23 cellular contexts compared by ENCODE assay signal in the genomic region with DNA sequence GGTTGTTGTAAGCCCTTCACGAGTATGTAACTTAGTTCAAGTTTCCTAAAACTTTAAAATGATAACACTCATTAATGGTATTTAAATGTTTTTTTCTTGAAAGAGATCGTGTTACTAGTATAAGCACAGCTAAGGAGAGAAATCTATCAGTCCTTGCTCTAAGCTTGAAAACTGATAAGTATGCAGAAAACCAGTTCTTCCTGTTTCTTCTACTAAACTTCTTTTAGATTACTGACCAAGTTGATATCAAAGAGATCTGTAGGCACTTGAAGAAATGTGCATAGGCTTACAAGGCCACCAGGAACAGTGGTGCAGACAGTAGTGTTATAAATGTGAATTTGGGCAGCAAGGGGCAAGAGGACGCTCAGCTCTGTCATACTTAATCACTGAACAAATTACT. TPM values are rescaled to one million over a fixed set of nuclear protein-coding genes. Genes with fewer than 3 reads are reported as not detected.
DNase-seq lines count a peak whose midpoint lies in the region; ATAC-seq, FAIRE-seq and TF ChIP-seq lines count a peak whose summit lies in the region.
"Had no signal": no experiment of that assay in that cellular context is flagged by ENCODE, and none has a peak within 500 bp of the region (broad histone marks: within the 10 kb centered on the region; RNA-seq: fewer than 3 reads in every experiment).

No MANE protein-coding gene starts in this region.

- H3K9me3 Mint-ChIP-seq in CD4-positive, alpha-beta T cell: no peaks in the 10 kb centered on the region
- H3K9me3 Mint-ChIP-seq in progenitor cell of endocrine pancreas (ENCODE audit: low read depth): no peaks in the 10 kb centered on the region
- H3K9me3 Mint-ChIP-seq: CD14-positive monocyte had no signal

- H3K36me3 ChIP-seq in PC-9 (ENCODE audit: low read depth) (peaks cover 29% of the 10 kb centered on the region), bronchial epithelial cell (ENCODE audit: control insufficient read depth, insufficient read depth, low read length) (peaks cover 9% of the 10 kb centered on the region)

- H3K27me3 ChIP-seq in CD4-positive, alpha-beta T cell (ENCODE audit: control insufficient read depth, insufficient read depth, low read length): no peaks in the 10 kb centered on the region
- H3K27me3 ChIP-seq in PC-9 (ENCODE audit: insufficient read depth, low read depth) (no peaks in the 10 kb centered on the region), bronchial epithelial cell (ENCODE audit: control insufficient read depth, insufficient read depth, low read length) (no peaks in the 10 kb centered on the region)
- H3K27me3 ChIP-seq: MG63, SJCRH30 had no signal

- H3K79me2 ChIP-seq in PC-9 (ENCODE audit: low read depth): peaks cover 38% of the 10 kb centered on the region

- TF ChIP-seq CTCF in CD4-positive, alpha-beta T cell (IDR thresholded peaks at IDR 0.05): no peak
- TF ChIP-seq CTCF in PC-9 (conservative IDR thresholded peaks at IDR 0.05): no peak
- TF ChIP-seq CTCF in bronchial epithelial cell (IDR thresholded peaks at IDR 0.05; ENCODE audit: insufficient read depth, low read length, severe bottlenecking): no peak
- no peak for TF ChIP-seq CTCF in progenitor cell of endocrine pancreas (IDR thresholded peaks at IDR 0.05; ENCODE audit: unreplicated experiment)
- no peak for TF ChIP-seq CTCF in coronary artery (IDR thresholded peaks at IDR 0.05)

- H3K27ac Mint-ChIP-seq in CD4-positive, alpha-beta T cell: no peak overlapping the region
- H3K27ac Mint-ChIP-seq in progenitor cell of endocrine pancreas: peak overlapping the region; percentile 79
- H3K27ac Mint-ChIP-seq: B cell had no signal

- peaks cover 83% of the 10 kb centered on the region for H3K36me3 Mint-ChIP-seq in CD4-positive, alpha-beta T cell (ENCODE audit: low read depth)
- peaks cover 8% of the 10 kb centered on the region for H3K36me3 Mint-ChIP-seq in progenitor cell of endocrine pancreas (ENCODE audit: insufficient read depth)

- intact Hi-C loops in CD4-positive, alpha-beta T cell (cut with DNase I, micrococcal nuclease): loop anchor here (5.0 to 10.0 kb wide), 7 partner anchors 48 to 1760 kb away; partner anchors contain the start of genes MOB3C (in 2 of the 2), ATPAF1 (in 1 of the 2), MKNK1 (in 1 of the 2) and NSUN4 (in 1 of the 2)
- intact Hi-C loops in PC-9 (cut with micrococcal nuclease; ENCODE audit: unreplicated experiment): loop anchor here (10.0 kb wide), 2 partner anchors 310 to 460 kb away; no protein-coding TSS in a partner anchor

- no peak overlapping the region for H2AFZ ChIP-seq in PC-9

- no peaks in the 10 kb centered on the region for H3K27me3 Mint-ChIP-seq in CD4-positive, alpha-beta T cell
- H3K27me3 Mint-ChIP-seq in progenitor cell of endocrine pancreas: no peaks in the 10 kb centered on the region
- H3K27me3 Mint-ChIP-seq: B cell had no signal

- peaks cover 24% of the 10 kb centered on the region for H4K20me1 ChIP-seq in PC-9 (ENCODE audit: insufficient read depth)

- CTCF ChIA-PET in CD4-positive, alpha-beta T cell (lab: Charles Lee): interaction anchor here (3.1 kb wide), 1 partner anchor 10 kb away, joined by 14 read pairs; no protein-coding TSS in a partner anchor
- CTCF ChIA-PET in PC-9 (lab: Charles Lee): no interaction called here

- no peaks in the 10 kb centered on the region for H3K9me2 ChIP-seq in PC-9 (ENCODE audit: insufficient read depth)

- no peak for ATAC-seq in CD4-positive, alpha-beta T cell (ENCODE audit: poor library complexity)
- ATAC-seq: A549, GM12878 had no signal

- BruUV-seq in PC-9 (replicated peaks; lab: Mats Ljungman, UMichigan): no TSS peak

- DNase-seq in CD4-positive, alpha-beta T cell: no peak
- DNase-seq in PC-9: peak in 1 of 2 experiments; percentile 80
- peak; percentile 22 for DNase-seq in bronchial epithelial cell (ENCODE audit: low read depth)
- DNase-seq in progenitor cell of endocrine pancreas (ENCODE audit: low spot score, unreplicated experiment): no peak
- DNase-seq in glomerular visceral epithelial cell (ENCODE audit: extremely low spot score): no peak
- DNase-seq in coronary artery (ENCODE audit: low spot score): no peak
- DNase-seq in HTR-8/SVneo (ENCODE audit: insufficient read length, low spot score): no peak
- DNase-seq: DMS79 treated with DMSO at 0.1 percent for 48 hours; H7; Kasumi-1; MG63; NCI-H1417 treated with DMSO at 0.1 percent for 48 hours; NCI-H187; NCI-H2227 treated with DMSO at 0.1 percent for 48 hours; NCI-H510A; NCI-H774; NK-92 treated with Interleukin-12 subunit alpha and Interleukin-12 subunit beta, amount 100 ng/mL, for 24 hours; SJCRH30 had no signal

- no peak for FAIRE-seq in bronchial epithelial cell (lab: Jason Lieb, UNC)
- FAIRE-seq in HTR-8/SVneo (lab: Jason Lieb, UNC): no peak
- FAIRE-seq: A549, GM12878, RCC 7860 had no signal

- peak overlapping the region; percentile 13 for H3K4me3 Mint-ChIP-seq in CD4-positive, alpha-beta T cell
- H3K4me3 Mint-ChIP-seq in progenitor cell of endocrine pancreas (ENCODE audit: low read depth): peak overlapping the region; percentile 39
- H3K4me3 Mint-ChIP-seq: B cell, CD14-positive monocyte had no signal

- no peak overlapping the region for H3K27ac ChIP-seq in CD4-positive, alpha-beta T cell (ENCODE audit: low read depth, low read length)
- H3K27ac ChIP-seq in PC-9 (no peak overlapping the region), coronary artery (no peak overlapping the region)
- H3K27ac ChIP-seq: A549, SJCRH30 had no signal

- H3K4me1 Mint-ChIP-seq in CD4-positive, alpha-beta T cell (ENCODE audit: low read depth): peaks cover 71% of the 10 kb centered on the region
- H3K4me1 Mint-ChIP-seq in progenitor cell of endocrine pancreas (ENCODE audit: low read depth): peaks cover 41% of the 10 kb centered on the region

- H3K4me2 ChIP-seq in PC-9: peak overlapping the region; percentile 34; the same call in 1 of the 2 replicates
- H3K4me2 ChIP-seq: A549 had no signal

- H3K4me1 ChIP-seq in PC-9 (replicated peaks; ENCODE audit: insufficient read depth): peaks cover 44% of the 10 kb centered on the region
- H3K4me1 ChIP-seq: SJCRH30 had no signal

- POLR2A ChIA-PET in CD4-positive, alpha-beta T cell (lab: Charles Lee): interaction anchor here (0.5 kb wide), 1 partner anchor 43 kb away, joined by 3 read pairs; the partner anchor contains the start of gene TEX38
- POLR2A ChIA-PET in PC-9 (lab: Charles Lee; ENCODE audit: unreplicated experiment): no interaction called here

- H3F3A ChIP-seq in PC-9 (ENCODE audit: insufficient read depth, low read depth): peaks cover 19% of the 10 kb centered on the region

- no peak overlapping the region for H3K4me3 ChIP-seq in PC-9
- no peak overlapping the region for H3K4me3 ChIP-seq in bronchial epithelial cell (ENCODE audit: low read depth, low read length)
- no peak overlapping the region for H3K4me3 ChIP-seq in coronary artery
- H3K4me3 ChIP-seq: A549, GM12878, MG63, SJCRH30 had no signal

- no peaks in the 10 kb centered on the region for H3K9me3 ChIP-seq in CD4-positive, alpha-beta T cell (ENCODE audit: control insufficient read depth, low read length)
- H3K9me3 ChIP-seq in PC-9 (ENCODE audit: insufficient read depth, low read depth): no peaks in the 10 kb centered on the region
- H3K9me3 ChIP-seq: A549, MG63, SJCRH30 had no signal

RNA-seq across cellular contexts. Expression of gene EFCAB14, which starts 3.9 kb away (rescaled TPM):
- 10 to 100 TPM; 36.8 to 38.3 TPM for total RNA-seq in CD4-positive, alpha-beta T cell
- total RNA-seq in PC-9 (2021) (71.1 and 95.4 TPM in 2 replicates), bronchial epithelial cell (32.4 and 38.3 TPM in 2 replicates), progenitor cell of endocrine pancreas (63.6 and 65.2 TPM in 2 replicates)

RNA-seq across cellular contexts. Expression of gene TEX38, which starts 43.3 kb away (rescaled TPM):
- total RNA-seq in CD4-positive, alpha-beta T cell: not detected
- 0.45 TPM in 1 of 2 replicates, not detected in the other for total RNA-seq in PC-9 (2021)
- not detected in 2 replicates for total RNA-seq in bronchial epithelial cell
- total RNA-seq in progenitor cell of endocrine pancreas: 0.31 and 0.38 TPM in 2 replicates
- total RNA-seq: B cell, GM12878, H7, SJCRH30 had no signal

RNA-seq across cellular contexts. Expression of gene ATPAF1, which starts 46.8 kb away (rescaled TPM):
- 10 to 100 TPM; 10.1 to 12.4 TPM for total RNA-seq in CD4-positive, alpha-beta T cell
- 47.0 and 50.3 TPM in 2 replicates for total RNA-seq in PC-9 (2021)
- total RNA-seq in bronchial epithelial cell: 29.2 and 33.5 TPM in 2 replicates
- 52.7 and 53.9 TPM in 2 replicates for total RNA-seq in progenitor cell of endocrine pancreas
